ENCODE assay signal across 18 cellular contexts in genomic region chr13:37009692-37010091, GRCh38. TPM values are rescaled to one million over a fixed set of nuclear protein-coding genes. Genes with fewer than 3 reads are reported as not detected.
A peak's percentile ranks its signal among the peaks of the same experiment; 100 is the strongest.
DNase-seq lines count a peak whose midpoint lies in the region; ATAC-seq, FAIRE-seq and TF ChIP-seq lines count a peak whose summit lies in the region.
"Had no signal": no experiment of that assay in that cellular context is flagged by ENCODE, and none has a peak within 500 bp of the region (broad histone marks: within the 10 kb centered on the region; RNA-seq: fewer than 3 reads in every experiment).

No MANE protein-coding gene starts in this region.

- H4K91ac ChIP-seq in H9 (ENCODE audit: insufficient read length, low read depth, low read length), result no peak overlapping the region

- no peak overlapping the region for H2BK15ac ChIP-seq in H9 (ENCODE audit: low read depth, low read length)

- H3K27me3 Mint-ChIP-seq in activated naive CD4-positive, alpha-beta T cell treated with anti-CD3 and anti-CD28 coated beads for 36 hours (ENCODE audit: low read depth), result no peaks in the 10 kb centered on the region
- H3K27me3 Mint-ChIP-seq in H9 (ENCODE audit: low read depth), result no peaks in the 10 kb centered on the region

- TF ChIP-seq EP300 in K562 (IDR thresholded peaks at IDR 0.05; ENCODE audit: low read length), result no peak

- intact Hi-C loops in activated naive CD4-positive, alpha-beta T cell treated with anti-CD3 and anti-CD28 coated beads for 36 hours (cut with micrococcal nuclease), result no loop called here
- intact Hi-C loops in K562 (cut with micrococcal nuclease) (loop anchor here (5.0 kb wide), 1 partner anchor 33 kb away; no protein-coding TSS in a partner anchor), mammary epithelial cell (cut with micrococcal nuclease) (no loop called here)

- no peak overlapping the region for H2AK5ac ChIP-seq in H9 (ENCODE audit: insufficient read length, low read length)

- dilution Hi-C loops in mammary epithelial cell (cut with HindIII; ENCODE audit: low sequenced_read_pairs), result no loop called here

- H3K18ac ChIP-seq in H9 (ENCODE audit: insufficient read length, low read depth, low read length), result no peak overlapping the region

- no peak overlapping the region for H2BK12ac ChIP-seq in H9 (ENCODE audit: insufficient read length, low read depth, low read length)

- no peaks in the 10 kb centered on the region for H3K23me2 ChIP-seq in H9 (ENCODE audit: insufficient read length, low read depth, low read length, poor library complexity, severe bottlenecking)

- H3K4ac ChIP-seq in H9 (ENCODE audit: low read depth, low read length), result no peak overlapping the region

- H3K23ac ChIP-seq in H9 (ENCODE audit: insufficient read length, low read depth, low read length), result no peak overlapping the region

- H3K79me2 ChIP-seq in H9 (ENCODE audit: insufficient read depth, low read length) (no peaks in the 10 kb centered on the region), K562 (ENCODE audit: control insufficient read depth, insufficient read depth, low read length) (no peaks in the 10 kb centered on the region; the same call in 2 of the 3 replicates), mammary epithelial cell (ENCODE audit: insufficient read depth, low read length) (peaks cover 13% of the 10 kb centered on the region)

- no peak overlapping the region for H2BK20ac ChIP-seq in H9 (ENCODE audit: low read depth, low read length, poor library complexity, severe bottlenecking)

- no peaks in the 10 kb centered on the region for H3K9me1 ChIP-seq in K562 (ENCODE audit: control insufficient read depth, insufficient read depth, low read length)

- CTCF ChIA-PET in activated naive CD4-positive, alpha-beta T cell treated with anti-CD3 and anti-CD28 coated beads for 36 hours (lab: Charles Lee), result no interaction called here
- CTCF ChIA-PET in K562 (lab: Yijun Ruan, JAX; ENCODE audit: low intra/inter-chr PET ratio), result no interaction called here
- CTCF ChIA-PET in mammary epithelial cell (lab: Charles Lee; ENCODE audit: low non-redundant PET), result no interaction called here

- peaks cover 57% of the 10 kb centered on the region for H3K36me3 Mint-ChIP-seq in activated naive CD4-positive, alpha-beta T cell treated with anti-CD3 and anti-CD28 coated beads for 36 hours (ENCODE audit: low read depth)
- H3K36me3 Mint-ChIP-seq in H9 (ENCODE audit: insufficient read depth in 1 of 3, low read depth in 3 of 3), result peaks cover 23 to 70% (median 58%) of the 10 kb centered on the region in 3 experiments

- TF ChIP-seq RAD21 in K562 (CRISPR knock-in tag; conservative IDR thresholded peaks at IDR 0.05 in 1 of 2, IDR thresholded peaks at IDR 0.05 in 1 of 2), result no peak

- no peak overlapping the region for H3T11ph ChIP-seq in H9 (ENCODE audit: low read length)

- no CpG with 5 or more reads among the region's 5 CpGs for WGBS in H9 (ENCODE audit: extremely low coverage, insufficient read length, low lambda C conversion rate)
- 67% methylated on average over 3 of the region's 5 CpGs for WGBS in K562 (ENCODE audit: insufficient coverage, low coverage, missing lambda C conversion rate)
- WGBS in mammary epithelial cell (ENCODE audit: low coverage, missing lambda C conversion rate), result 85% methylated on average over 5 of the region's 5 CpGs

- peak overlapping the region; percentile 60 for H3K27ac Mint-ChIP-seq in activated naive CD4-positive, alpha-beta T cell treated with anti-CD3 and anti-CD28 coated beads for 36 hours
- peak overlapping the region; percentile 56 to 77 (median 69); a peak in 5 of 7 replicates for H3K27ac Mint-ChIP-seq in H9

- H3K4me1 Mint-ChIP-seq in activated naive CD4-positive, alpha-beta T cell treated with anti-CD3 and anti-CD28 coated beads for 36 hours (ENCODE audit: low read depth), result peaks cover 20% of the 10 kb centered on the region
- peaks cover 6% of the 10 kb centered on the region in 2 experiments for H3K4me1 Mint-ChIP-seq in H9

- no peaks in the 10 kb centered on the region for H3K79me1 ChIP-seq in H9 (ENCODE audit: insufficient read depth, low read depth, low read length, poor library complexity, severe bottlenecking)

- H3K9ac ChIP-seq in H9 (ENCODE audit: extremely low read depth, insufficient read length, low read length), result no peak overlapping the region
- H3K9ac ChIP-seq in K562 (ENCODE audit: insufficient read depth in 1 of 2, low read depth in 2 of 2, low read length in 2 of 2), result no peak overlapping the region
- no peak overlapping the region for H3K9ac ChIP-seq in mammary epithelial cell (ENCODE audit: insufficient read depth, low read length)

- H3K36me3 ChIP-seq in K562 (ENCODE audit: control insufficient read depth, insufficient read depth, low read length) (peaks cover 82% of the 10 kb centered on the region), mammary epithelial cell (ENCODE audit: insufficient read depth, low read length) (peaks cover 70% of the 10 kb centered on the region)

- TF ChIP-seq POLR2A in K562 (conservative IDR thresholded peaks at IDR 0.05), result no peak

- no peak overlapping the region for H4K8ac ChIP-seq in H9 (replicated peaks; ENCODE audit: insufficient read length, low read depth, low read length)

- H4K20me1 ChIP-seq in H9 (ENCODE audit: control insufficient read depth, insufficient read depth, insufficient read length) (no peaks in the 10 kb centered on the region), K562 (replicated peaks; ENCODE audit: control insufficient read depth, insufficient read depth, low read length) (no peaks in the 10 kb centered on the region), mammary epithelial cell (ENCODE audit: insufficient read depth, low read length) (no peaks in the 10 kb centered on the region)

- no peak overlapping the region for H2BK120ac ChIP-seq in H9 (ENCODE audit: low read depth, low read length, poor library complexity, severe bottlenecking)

- ATAC-seq in K562, result peak; percentile 15; the same call in 1 of the 3 replicates

- no peaks in the 10 kb centered on the region; the same call in 1 of the 2 replicates for H3K4me1 ChIP-seq in H9 (ENCODE audit: insufficient read depth, low read length)
- H3K4me1 ChIP-seq in K562 (replicated peaks in 1 of 2; ENCODE audit: control insufficient read depth in 2 of 2, insufficient read depth in 2 of 2, low read length in 2 of 2), result no peaks in the 10 kb centered on the region
- no peaks in the 10 kb centered on the region for H3K4me1 ChIP-seq in mammary epithelial cell (ENCODE audit: insufficient read depth, low read length)

- no peak overlapping the region for H3K4me3 Mint-ChIP-seq in activated naive CD4-positive, alpha-beta T cell treated with anti-CD3 and anti-CD28 coated beads for 36 hours
- H3K4me3 Mint-ChIP-seq in H9, result no peak overlapping the region

- no peak overlapping the region for H3K14ac ChIP-seq in H9 (ENCODE audit: insufficient read depth, low read length)

- H3K27ac ChIP-seq in H9 (ENCODE audit: insufficient read length, low read depth, low read length) (no peak overlapping the region), K562 (ENCODE audit: extremely low read depth, low read depth, low read length) (no peak overlapping the region), mammary epithelial cell (ENCODE audit: insufficient read depth, low read depth, low read length) (no peak overlapping the region)

- H3K9me3 ChIP-seq in H9 (ENCODE audit: control insufficient read depth, low read depth, low read length) (no peaks in the 10 kb centered on the region), K562 (replicated peaks; ENCODE audit: control insufficient read depth, insufficient read depth, low read depth, low read length) (no peaks in the 10 kb centered on the region), mammary epithelial cell (replicated peaks; ENCODE audit: insufficient read depth, low read length) (no peaks in the 10 kb centered on the region)

- H3K4me2 ChIP-seq in H9 (ENCODE audit: insufficient read depth, insufficient read length, low read length), result no peak overlapping the region
- H3K4me2 ChIP-seq in K562 (ENCODE audit: insufficient read depth, low read length), result no peak overlapping the region
- H3K4me2 ChIP-seq in mammary epithelial cell (ENCODE audit: insufficient read depth, low read depth, low read length), result no peak overlapping the region

- in situ Hi-C loops in K562 (cut with MboI), result no loop called here
- in situ Hi-C loops in mammary epithelial cell (cut with MboI; ENCODE audit: low sequenced_read_pairs in 2 of 2), result no loop called here

- H2BK5ac ChIP-seq in H9 (ENCODE audit: insufficient read length, low read length), result no peak overlapping the region

- no peak overlapping the region for H4K5ac ChIP-seq in H9 (ENCODE audit: insufficient read length, low read depth, low read length)

- TF ChIP-seq CTCF in H9 (conservative IDR thresholded peaks at IDR 0.05), result no peak
- no peak for TF ChIP-seq CTCF in K562 (IDR thresholded peaks at IDR 0.05 in 2 of 3, conservative IDR thresholded peaks at IDR 0.05 in 1 of 3; ENCODE audit: insufficient read depth in 2 of 3, low read depth in 1 of 3, low read length in 3 of 3)
- TF ChIP-seq CTCF in mammary epithelial cell (conservative IDR thresholded peaks at IDR 0.05 in 1 of 2, IDR thresholded peaks at IDR 0.05 in 1 of 2; ENCODE audit: extremely low read depth in 1 of 2, insufficient read depth in 1 of 2, low read depth in 1 of 2, low read length in 2 of 2), result no peak

- POLR2A ChIA-PET in K562 (lab: Yijun Ruan, JAX), result interaction anchor here (1.1 to 1.7 kb wide), 2 partner anchors 8 to 14 kb away, joined by 4 to 6 read pairs; no protein-coding TSS in a partner anchor

- BruUV-seq in K562 (replicated peaks; lab: Mats Ljungman, UMichigan) (no TSS peak), mammary epithelial cell (replicated peaks; lab: Mats Ljungman, UMichigan) (no TSS peak)

- H3K4me3 ChIP-seq in K562 (no peak overlapping the region), mammary epithelial cell (replicated peaks in 1 of 3; ENCODE audit: insufficient read depth in 1 of 3, low read depth in 2 of 3, low read length in 3 of 3) (no peak overlapping the region)

- no peak for DNase-seq in activated naive CD4-positive, alpha-beta T cell treated with anti-CD3 and anti-CD28 coated beads for 36 hours
- DNase-seq in activated naive CD4-positive, alpha-beta T cell treated with Interleukin-2 at 50 U/mL for 16 hours, result no peak
- DNase-seq in H9 (no peak), K562 (ENCODE audit: extremely low read depth in 1 of 4, low spot score in 3 of 4) (no peak), mammary epithelial cell (no peak), midbrain (lab: John Stamatoyannopoulos, UW) (no peak), islet precursor cell (no peak)
- DNase-seq: ACHN, C1 segment of cervical spinal cord, DMS79 treated with DMSO at 0.1 percent for 48 hours, H7, NCI-H1436, NCI-H1930, NCI-H226, NCI-H524, NCI-H82, OCI-M1, Right ventricle myocardium superior had no signal

- H3K9me3 Mint-ChIP-seq in activated naive CD4-positive, alpha-beta T cell treated with anti-CD3 and anti-CD28 coated beads for 36 hours, result no peaks in the 10 kb centered on the region
- H3K9me3 Mint-ChIP-seq in H9, result no peaks in the 10 kb centered on the region

- no peak overlapping the region for H2AFZ ChIP-seq in H9 (ENCODE audit: low read length)
- no peak overlapping the region for H2AFZ ChIP-seq in K562 (ENCODE audit: low read depth, low read length)
- H2AFZ ChIP-seq in mammary epithelial cell (ENCODE audit: low read depth, low read length), result no peak overlapping the region

- no peaks in the 10 kb centered on the region for H3K27me3 ChIP-seq in H9 (ENCODE audit: insufficient read depth, low read length)
- no peaks in the 10 kb centered on the region for H3K27me3 ChIP-seq in K562 (ENCODE audit: control insufficient read depth in 2 of 2, insufficient read depth in 2 of 2, low read length in 2 of 2)
- no peaks in the 10 kb centered on the region for H3K27me3 ChIP-seq in mammary epithelial cell (ENCODE audit: insufficient read depth, low read length)

- FAIRE-seq in K562 (lab: Jason Lieb, UNC), result no peak

- no peak overlapping the region for H3K56ac ChIP-seq in H9 (ENCODE audit: insufficient read length, low read depth, low read length)

RNA-seq across cellular contexts. Expression of gene EXOSC8, which starts 9.1 kb away (rescaled TPM):
- 100 to 1,000 TPM; 171 to 184 TPM for total RNA-seq in activated naive CD4-positive, alpha-beta T cell treated with anti-CD3 and anti-CD28 coated beads for 36 hours
- total RNA-seq in H9 (2021), result 87.3 and 91.9 TPM in 2 replicates
- total RNA-seq in K562 (2011; cell fraction: chromatin; rRNA removed; ENCODE audit: low replicate concordance), result 47.0 and 108 TPM in 2 replicates
- total RNA-seq in K562 (2011; cell fraction: nucleolus; rRNA removed), result 32.4 and 43.4 TPM in 2 replicates
- total RNA-seq in K562 (2011; cell fraction: nucleoplasm; rRNA removed), result 77.8 and 103 TPM in 2 replicates
- 67.4 and 81.1 TPM in 2 replicates for total RNA-seq in K562 (2014; rRNA removed)
- total RNA-seq in K562 (2014; rRNA removed; fragmentation: Illumina TruSeq; extraction: Trizol), result 104 and 116 TPM in 2 replicates
- total RNA-seq in K562 (2015; rRNA removed; fragmentation: Illumina TruSeq; extraction: Trizol), result 86.4 and 87.4 TPM in 2 replicates
- total RNA-seq in K562 (2021), result 75.3 and 75.5 TPM in 2 replicates
- polyA plus RNA-seq in K562 (2011; rRNA removed), result 104 and 116 TPM in 2 replicates
- 39.5 and 67.3 TPM in 2 replicates for polyA plus RNA-seq in K562 (2011; cell fraction: cytosol; rRNA removed)
- polyA plus RNA-seq in K562 (2011; cell fraction: nucleus; rRNA removed), result 78.7 and 122 TPM in 2 replicates
- polyA plus RNA-seq in K562 (2012), result 87.5 and 161 TPM in 2 replicates
- polyA plus RNA-seq in K562 (2014; fragmentation: Illumina TruSeq; extraction: Trizol), result 133 and 137 TPM in 2 replicates
- polyA plus RNA-seq in K562 (2014; fragmentation: Nextera tagmentation; extraction: Ambion mirVana), result 100 to 1,000 TPM; 564 to 571 TPM
- polyA plus RNA-seq in K562 (2014; rRNA removed), result 110 and 139 TPM in 2 replicates
- 70.5 and 79.1 TPM in 2 replicates for polyA minus RNA-seq in K562 (2011; rRNA and poly(A)+ RNA removed)
- polyA minus RNA-seq in K562 (2011; cell fraction: cytosol; rRNA and poly(A)+ RNA removed), result 24.5 and 28.5 TPM in 2 replicates
- 21.3 and 34.3 TPM in 2 replicates for polyA minus RNA-seq in K562 (2011; cell fraction: nucleus; rRNA and poly(A)+ RNA removed)
- total RNA-seq in mammary epithelial cell, result 10 to 100 TPM; 34.0 to 76.5 TPM
- polyA plus RNA-seq in mammary epithelial cell, result 39.4 TPM
- 30.4 TPM for polyA minus RNA-seq in mammary epithelial cell

RNA-seq across cellular contexts. Expression of gene ALG5, which starts 10.6 kb away (rescaled TPM):
- 10 to 100 TPM; 17.5 to 20.8 TPM for total RNA-seq in activated naive CD4-positive, alpha-beta T cell treated with anti-CD3 and anti-CD28 coated beads for 36 hours
- total RNA-seq in H9 (2021) (23.3 and 27.0 TPM in 2 replicates), K562 (2014; rRNA removed) (36.6 and 41.8 TPM in 2 replicates), K562 (2014; rRNA removed; fragmentation: Illumina TruSeq; extraction: Trizol) (52.7 and 59.5 TPM in 2 replicates), K562 (2015; rRNA removed; fragmentation: Illumina TruSeq; extraction: Trizol) (45.2 and 47.3 TPM in 2 replicates), K562 (2021) (31.3 and 33.6 TPM in 2 replicates), mammary epithelial cell (10 to 100 TPM; 27.7 to 37.5 TPM)
- total RNA-seq in K562 (2011; cell fraction: chromatin; rRNA removed; ENCODE audit: low replicate concordance), result 29.2 and 46.7 TPM in 2 replicates
- 50.2 and 54.5 TPM in 2 replicates for total RNA-seq in K562 (2011; cell fraction: nucleolus; rRNA removed)
- total RNA-seq in K562 (2011; cell fraction: nucleoplasm; rRNA removed), result 54.8 and 75.2 TPM in 2 replicates
- polyA plus RNA-seq in K562 (2011; rRNA removed) (39.8 and 58.9 TPM in 2 replicates), K562 (2014; fragmentation: Illumina TruSeq; extraction: Trizol) (43.3 and 46.7 TPM in 2 replicates), K562 (2014; fragmentation: Nextera tagmentation; extraction: Ambion mirVana) (10 to 100 TPM; 76.7 to 80.5 TPM), K562 (2014; rRNA removed) (44.5 and 48.2 TPM in 2 replicates), mammary epithelial cell (29.4 TPM)
- 11.6 and 22.1 TPM in 2 replicates for polyA plus RNA-seq in K562 (2011; cell fraction: cytosol; rRNA removed)
- 15.8 and 19.7 TPM in 2 replicates for polyA plus RNA-seq in K562 (2011; cell fraction: nucleus; rRNA removed)
- 30.3 and 32.3 TPM in 2 replicates for polyA plus RNA-seq in K562 (2012)
- 29.5 and 30.8 TPM in 2 replicates for polyA minus RNA-seq in K562 (2011; rRNA and poly(A)+ RNA removed)
- polyA minus RNA-seq in K562 (2011; cell fraction: cytosol; rRNA and poly(A)+ RNA removed), result 8.8 and 14.4 TPM in 2 replicates
- 27.9 and 30.2 TPM in 2 replicates for polyA minus RNA-seq in K562 (2011; cell fraction: nucleus; rRNA and poly(A)+ RNA removed)
- 15.6 TPM for polyA minus RNA-seq in mammary epithelial cell

RNA-seq across cellular contexts. Expression of gene SUPT20H, which starts 49.8 kb away (rescaled TPM):
- 10 to 100 TPM; 51.0 to 57.7 TPM for total RNA-seq in activated naive CD4-positive, alpha-beta T cell treated with anti-CD3 and anti-CD28 coated beads for 36 hours
- 58.0 and 59.5 TPM in 2 replicates for total RNA-seq in H9 (2021)
- 34.3 and 129 TPM in 2 replicates for total RNA-seq in K562 (2011; cell fraction: chromatin; rRNA removed; ENCODE audit: low replicate concordance)
- total RNA-seq in K562 (2011; cell fraction: nucleolus; rRNA removed), result 22.8 and 28.3 TPM in 2 replicates
- total RNA-seq in K562 (2011; cell fraction: nucleoplasm; rRNA removed), result 60.0 and 105 TPM in 2 replicates
- 16.7 and 21.6 TPM in 2 replicates for total RNA-seq in K562 (2014; rRNA removed)
- 38.2 and 38.4 TPM in 2 replicates for total RNA-seq in K562 (2014; rRNA removed; fragmentation: Illumina TruSeq; extraction: Trizol)
- total RNA-seq in K562 (2015; rRNA removed; fragmentation: Illumina TruSeq; extraction: Trizol), result 39.0 and 45.2 TPM in 2 replicates
- 29.2 and 31.8 TPM in 2 replicates for total RNA-seq in K562 (2021)
- polyA plus RNA-seq in K562 (2011; rRNA removed), result 58.4 and 64.7 TPM in 2 replicates
- polyA plus RNA-seq in K562 (2011; cell fraction: cytosol; rRNA removed), result 28.9 and 40.6 TPM in 2 replicates
- polyA plus RNA-seq in K562 (2011; cell fraction: nucleus; rRNA removed), result 70.9 and 79.3 TPM in 2 replicates
- polyA plus RNA-seq in K562 (2012), result 31.5 and 38.6 TPM in 2 replicates
- polyA plus RNA-seq in K562 (2014; fragmentation: Illumina TruSeq; extraction: Trizol), result 53.1 and 71.8 TPM in 2 replicates
- 10 to 100 TPM; 11.4 to 14.8 TPM for polyA plus RNA-seq in K562 (2014; fragmentation: Nextera tagmentation; extraction: Ambion mirVana)
- polyA plus RNA-seq in K562 (2014; rRNA removed), result 31.7 and 33.4 TPM in 2 replicates
- polyA minus RNA-seq in K562 (2011; rRNA and poly(A)+ RNA removed), result 68.0 and 71.6 TPM in 2 replicates
- polyA minus RNA-seq in K562 (2011; cell fraction: cytosol; rRNA and poly(A)+ RNA removed), result 15.1 and 18.0 TPM in 2 replicates
- polyA minus RNA-seq in K562 (2011; cell fraction: nucleus; rRNA and poly(A)+ RNA removed), result 53.2 and 93.7 TPM in 2 replicates
- 10 to 100 TPM; 56.7 to 68.5 TPM for total RNA-seq in mammary epithelial cell
- 33.7 TPM for polyA plus RNA-seq in mammary epithelial cell
- 61.6 TPM for polyA minus RNA-seq in mammary epithelial cell
